ENCODE assay signal across 9 cellular contexts in genomic region chr10:71397340-71398212, GRCh38. TPM values are rescaled to one million over a fixed set of nuclear protein-coding genes. Genes with fewer than 3 reads are reported as not detected.
DNase-seq lines count a peak whose midpoint lies in the region; ATAC-seq, FAIRE-seq and TF ChIP-seq lines count a peak whose summit lies in the region.
"Had no signal": no experiment of that assay in that cellular context is flagged by ENCODE, and none has a peak within 500 bp of the region (broad histone marks: within the 10 kb centered on the region; RNA-seq: fewer than 3 reads in every experiment).

No MANE protein-coding gene starts in this region.

- H3K4me1 ChIP-seq in HepG2 (ENCODE audit: insufficient read depth, low read length) (peaks cover 3% of the 10 kb centered on the region), subcutaneous abdominal adipose tissue (ENCODE audit: control insufficient read depth in 5 of 5, insufficient read depth in 5 of 5, low read length in 5 of 5) (peaks cover 0 to 29% (median 19%) of the 10 kb centered on the region in 5 donors)
- H3K4me1 ChIP-seq: foreskin keratinocyte had no signal

- in situ Hi-C loops in HepG2 (cut with HindIII; ENCODE audit: extremely low pct_ligation_motif_present, low pct_unique_long_range_greater_than_20kb): no loop called here

- no peaks in the 10 kb centered on the region for H4K20me1 ChIP-seq in HepG2 (ENCODE audit: insufficient read depth, low read length)

- ATAC-seq in activated naive CD8-positive, alpha-beta T cell treated with anti-CD3 and anti-CD28 coated beads, Interleukin-2, amount 50 U/mL, for 24 hours: no peak
- ATAC-seq in HepG2: no peak
- no peak for ATAC-seq in HG03571 (IDR thresholded peaks at IDR 0.05; ENCODE audit: unreplicated experiment)
- no peak for ATAC-seq in natural killer cell
- ATAC-seq: foreskin keratinocyte had no signal

- H3K36me3 Mint-ChIP-seq in activated naive CD8-positive, alpha-beta T cell treated with anti-CD3 and anti-CD28 coated beads, Interleukin-2, amount 50 U/mL, for 24 hours (ENCODE audit: low read depth): no peaks in the 10 kb centered on the region
- H3K36me3 Mint-ChIP-seq in natural killer cell: no peaks in the 10 kb centered on the region

- POLR2A ChIA-PET in HepG2 (lab: Yijun Ruan, JAX): no interaction called here

- H3K9me3 ChIP-seq in HepG2 (ENCODE audit: low read length): no peaks in the 10 kb centered on the region
- no peaks in the 10 kb centered on the region for H3K9me3 ChIP-seq in subcutaneous abdominal adipose tissue (ENCODE audit: control insufficient read depth in 5 of 5, low read length in 5 of 5)

- no peak overlapping the region; a peak in 1 of 6 replicates for H3K4me3 ChIP-seq in HepG2 (replicated peaks in 1 of 3; ENCODE audit: insufficient read depth in 1 of 3, low read depth in 2 of 3, low read length in 3 of 3)
- H3K4me3 ChIP-seq in subcutaneous abdominal adipose tissue (ENCODE audit: low read depth in 1 of 5, low read length in 5 of 5): peak overlapping the region; percentile 32 to 70 (median 59)

- H3K27me3 ChIP-seq in HepG2 (ENCODE audit: control insufficient read depth in 1 of 2, insufficient read depth in 2 of 2, low read length in 2 of 2): peaks cover 12 to 55% of the 10 kb centered on the region in 2 experiments; a peak in 3 of 5 replicates
- H3K27me3 ChIP-seq in subcutaneous abdominal adipose tissue (ENCODE audit: control insufficient read depth in 5 of 5, insufficient read depth in 4 of 5, low read length in 5 of 5): peaks cover 3 to 27% (median 10%) of the 10 kb centered on the region in 5 donors

- H3K27ac Mint-ChIP-seq in activated naive CD8-positive, alpha-beta T cell treated with anti-CD3 and anti-CD28 coated beads, Interleukin-2, amount 50 U/mL, for 24 hours: no peak overlapping the region
- H3K27ac Mint-ChIP-seq in natural killer cell: no peak overlapping the region

- H2AFZ ChIP-seq in HepG2 (ENCODE audit: low read length): no peak overlapping the region

- no peak for TF ChIP-seq POLR2A in HepG2 (IDR thresholded peaks at IDR 0.05; ENCODE audit: insufficient read depth in 1 of 2, low read depth in 2 of 2, low read length in 2 of 2)

- peaks cover 55% of the 10 kb centered on the region for H3K27me3 Mint-ChIP-seq in activated naive CD8-positive, alpha-beta T cell treated with anti-CD3 and anti-CD28 coated beads, Interleukin-2, amount 50 U/mL, for 24 hours
- peaks cover 42 to 54% of the 10 kb centered on the region in 2 donors for H3K27me3 Mint-ChIP-seq in natural killer cell (ENCODE audit: low read depth in 2 of 2)

- no peak for TF ChIP-seq CTCF in HepG2 (CRISPR knock-in tag; IDR thresholded peaks at IDR 0.05)
- TF ChIP-seq CTCF in natural killer cell (IDR thresholded peaks at IDR 0.05): no peak

- CTCF ChIA-PET in HepG2 (lab: Yijun Ruan, JAX; ENCODE audit: low intra/inter-chr PET ratio, low total read pairs): no interaction called here

- no peaks in the 10 kb centered on the region for H3K9me3 Mint-ChIP-seq in activated naive CD8-positive, alpha-beta T cell treated with anti-CD3 and anti-CD28 coated beads, Interleukin-2, amount 50 U/mL, for 24 hours
- no peaks in the 10 kb centered on the region for H3K9me3 Mint-ChIP-seq in natural killer cell

- no peak for TF ChIP-seq RAD21 in HepG2 (CRISPR knock-in tag; IDR thresholded peaks at IDR 0.05)

- TF ChIP-seq EP300 in HepG2 (IDR thresholded peaks at IDR 0.05; ENCODE audit: low read depth in 2 of 2, low read length in 2 of 2) (no peak), HepG2 (CRISPR knock-in tag; IDR thresholded peaks at IDR 0.05; ENCODE audit: borderline replicate concordance) (no peak)

- BruUV-seq in HepG2 (replicated peaks; lab: Mats Ljungman, UMichigan): no TSS peak

- no peaks in the 10 kb centered on the region for H3K79me2 ChIP-seq in HepG2 (ENCODE audit: insufficient read depth, low read length)

- intact Hi-C loops in HepG2 (cut with micrococcal nuclease; ENCODE audit: unreplicated experiment) (no loop called here), natural killer cell (cut with micrococcal nuclease) (no loop called here)

- peaks cover 4% of the 10 kb centered on the region for H3K4me1 Mint-ChIP-seq in activated naive CD8-positive, alpha-beta T cell treated with anti-CD3 and anti-CD28 coated beads, Interleukin-2, amount 50 U/mL, for 24 hours
- H3K4me1 Mint-ChIP-seq in natural killer cell: peaks cover 5 to 13% of the 10 kb centered on the region in 2 donors

- peak overlapping the region; percentile 17 for H3K4me3 Mint-ChIP-seq in activated naive CD8-positive, alpha-beta T cell treated with anti-CD3 and anti-CD28 coated beads, Interleukin-2, amount 50 U/mL, for 24 hours
- no peak overlapping the region for H3K4me3 Mint-ChIP-seq in natural killer cell

- FAIRE-seq in HepG2 (lab: Jason Lieb, UNC): no peak

- peak; percentile 12 to 55 for DNase-seq in NCI-H526 (lab: John Stamatoyannopoulos, UW)
- no peak for DNase-seq in NCI-H526 treated with DMSO at 0.1 percent for 48 hours (lab: John Stamatoyannopoulos, UW)
- no peak for DNase-seq in activated naive CD8-positive, alpha-beta T cell treated with anti-CD3 and anti-CD28 coated beads, Interleukin-2, amount 50 U/mL, for 24 hours
- no peak for DNase-seq in HepG2 (ENCODE audit: low spot score)
- DNase-seq in SHP77 treated with DMSO at 0.1 percent for 48 hours (lab: John Stamatoyannopoulos, UW): no peak
- no peak for DNase-seq in natural killer cell
- DNase-seq: foreskin keratinocyte had no signal

- H3K27ac ChIP-seq in HepG2 (ENCODE audit: extremely low read length, insufficient read depth, low read length) (no peak overlapping the region), subcutaneous abdominal adipose tissue (ENCODE audit: low read depth, low read length) (no peak overlapping the region)
- H3K27ac ChIP-seq: foreskin keratinocyte had no signal

- WGBS in HepG2 (ENCODE audit: low lambda C conversion rate): 28% methylated on average over 12 of the region's 75 CpGs

- no peak overlapping the region; the same call in 1 of the 2 replicates for H3K4me2 ChIP-seq in HepG2 (ENCODE audit: low read depth, low read length)

- no peak overlapping the region for H3K9ac ChIP-seq in HepG2 (ENCODE audit: insufficient read depth, low read depth, low read length)
- H3K9ac ChIP-seq in subcutaneous abdominal adipose tissue (ENCODE audit: low read length in 5 of 5): peak overlapping the region in 2 of 5 donors; percentile 66 to 71

- H3K36me3 ChIP-seq in HepG2 (replicated peaks in 1 of 2; ENCODE audit: control insufficient read depth in 1 of 2, insufficient read depth in 2 of 2, low read length in 2 of 2): no peaks in the 10 kb centered on the region
- H3K36me3 ChIP-seq in subcutaneous abdominal adipose tissue (ENCODE audit: control insufficient read depth in 5 of 5, insufficient read depth in 5 of 5, low read length in 5 of 5): no peaks in the 10 kb centered on the region

TF ChIP-seq in HepG2, 621 proteins besides CTCF, POLR2A, EP300 and RAD21:
- TF ChIP-seq KDM6A (CRISPR knock-in tag; IDR thresholded peaks at IDR 0.05; ENCODE audit: low read depth) (no peak), ZNF691 (CRISPR knock-in tag; IDR thresholded peaks at IDR 0.05; ENCODE audit: borderline replicate concordance, low read depth) (no peak), SKI (IDR thresholded peaks at IDR 0.05; ENCODE audit: partially characterized antibody) (no peak), EZH2 (conservative IDR thresholded peaks at IDR 0.05; ENCODE audit: low read depth, low read length) (0 out of 2 replicates have a peak, but pooled peaks have one; percentile 64), TAF15 (IDR thresholded peaks at IDR 0.05; ENCODE audit: low read depth, low read length, poor library complexity, severe bottlenecking) (no peak)

RNA-seq across cellular contexts. Expression of gene CDH23, which starts 0.9 kb away (rescaled TPM):
- total RNA-seq in HepG2 (2016; rRNA removed; fragmentation: Illumina TruSeq; extraction: Trizol) (not detected in 2 replicates), natural killer cell (1 to 10 TPM; 1.2 to 6.0 (median 4.3) TPM)
- total RNA-seq in HepG2 (2016; cell fraction: cytosol; rRNA removed; fragmentation: Illumina TruSeq; extraction: Trizol; ENCODE audit: low read depth): 0.35 and 0.71 TPM in 2 replicates
- total RNA-seq in HepG2 (2016; cell fraction: insoluble cytoplasmic fraction; rRNA removed; fragmentation: Illumina TruSeq; extraction: Trizol): not detected in 2 replicates
- total RNA-seq in HepG2 (2016; cell fraction: membrane; rRNA removed; fragmentation: Illumina TruSeq; extraction: Trizol): 0.28 TPM in 1 of 2 replicates, not detected in the other
- total RNA-seq in HepG2 (2016; cell fraction: nucleus; rRNA removed; fragmentation: Illumina TruSeq; extraction: Trizol): not detected in 2 replicates
- polyA plus RNA-seq in HepG2 (2011; rRNA removed): 0.13 and 0.48 TPM in 2 replicates
- polyA plus RNA-seq in HepG2 (2011; cell fraction: cytosol; rRNA removed): 0.13 and 0.15 TPM in 2 replicates
- 0.45 and 0.98 TPM in 2 replicates for polyA plus RNA-seq in HepG2 (2011; cell fraction: nucleus; rRNA removed)
- polyA plus RNA-seq in HepG2 (2012): 0.08 and 0.12 TPM in 2 replicates
- 0.34 and 0.35 TPM in 2 replicates for polyA plus RNA-seq in HepG2 (2016; cell fraction: cytosol; fragmentation: Illumina TruSeq; extraction: Trizol; ENCODE audit: low read depth)
- polyA plus RNA-seq in HepG2 (2016; cell fraction: insoluble cytoplasmic fraction; fragmentation: Illumina TruSeq; extraction: Trizol; ENCODE audit: low read depth): not detected in 2 replicates
- polyA plus RNA-seq in HepG2 (2016; cell fraction: membrane; fragmentation: Illumina TruSeq; extraction: Trizol; ENCODE audit: low read depth): not detected in 2 replicates
- not detected in 2 replicates for polyA plus RNA-seq in HepG2 (2016; cell fraction: nucleus; fragmentation: Illumina TruSeq; extraction: Trizol; ENCODE audit: insufficient read depth, low read depth)
- 0.12 and 0.14 TPM in 2 replicates for polyA minus RNA-seq in HepG2 (2011; rRNA and poly(A)+ RNA removed; ENCODE audit: low replicate concordance)
- not detected in 2 replicates for polyA minus RNA-seq in HepG2 (2011; cell fraction: cytosol; rRNA and poly(A)+ RNA removed)
- 0.52 and 0.62 TPM in 2 replicates for polyA minus RNA-seq in HepG2 (2011; cell fraction: nucleus; rRNA and poly(A)+ RNA removed)
- polyA plus RNA-seq: foreskin keratinocyte had no signal

Comparison
In these comparisons a context has a peak if more than half of its experiments do, and no peak if none do; other contexts are left out.
1. DNase-seq: peak in NCI-H526 (2 of 2); none in NCI-H526 treated with DMSO at 0.1 percent for 48 hours (single experiment), activated naive CD8-positive, alpha-beta T cell treated with anti-CD3 and anti-CD28 coated beads, Interleukin-2, amount 50 U/mL, for 24 hours (single experiment), HepG2 (single experiment), SHP77 treated with DMSO at 0.1 percent for 48 hours (single experiment) and natural killer cell (single experiment).
2. H3K4me3 ChIP-seq: peak in subcutaneous abdominal adipose tissue (5 of 5); none in HepG2 (0 of 3).